In the genomic region with DNA sequence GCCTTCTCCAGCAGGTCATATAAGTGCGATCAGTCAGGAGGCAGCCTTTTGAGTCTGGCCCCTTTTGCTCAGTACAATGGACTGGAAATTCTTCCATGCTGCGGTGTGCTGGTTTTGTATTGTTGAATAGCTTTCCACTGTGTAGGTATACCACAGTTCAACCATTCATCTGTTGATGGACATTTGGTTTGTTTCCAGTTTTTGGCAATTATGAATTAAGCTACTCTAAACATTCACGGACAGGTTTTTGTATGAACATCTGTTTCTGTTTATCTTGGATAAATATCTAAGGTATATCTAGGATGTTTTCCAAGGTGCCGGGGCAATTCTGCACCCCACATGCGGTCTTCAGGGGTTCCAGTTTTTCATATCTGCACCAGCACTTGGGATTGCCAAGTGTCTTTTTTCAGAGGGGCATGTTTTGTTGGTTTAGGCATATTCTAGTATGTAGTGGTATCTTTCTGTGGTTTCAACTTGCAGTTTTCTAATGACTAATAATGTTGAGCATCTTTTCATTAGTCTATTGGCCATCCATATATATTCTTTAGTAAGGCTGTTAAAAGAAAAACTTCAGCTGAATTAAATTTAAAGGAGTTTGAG, we compare ENCODE assay signal across 15 cellular contexts.
DNase-seq lines count a peak whose midpoint lies in the region; TF ChIP-seq lines count a peak whose summit lies in the region.
"Had no signal": no experiment of that assay in that cellular context is flagged by ENCODE, and none has a peak within 500 bp of the region (broad histone marks: within the 10 kb centered on the region; RNA-seq: fewer than 3 reads in every experiment).

No MANE protein-coding gene starts in this region.

- intact Hi-C loops in mammary epithelial cell (cut with micrococcal nuclease), result no loop called here
- intact Hi-C loops in MCF 10A (cut with micrococcal nuclease), result no loop called here

- no peak overlapping the region for H2AK5ac ChIP-seq in neuronal stem cell (ENCODE audit: low read depth, low read length)

- no peaks in the 10 kb centered on the region for H3K36me3 Mint-ChIP-seq in MCF 10A (ENCODE audit: insufficient read depth, unreplicated experiment)
- H3K36me3 Mint-ChIP-seq: CD4-positive, CD25-positive, alpha-beta regulatory T cell had no signal

- no peak overlapping the region for H2BK5ac ChIP-seq in neuronal stem cell (ENCODE audit: low read length)

- no TSS peak for BruUV-seq in mammary epithelial cell (replicated peaks; lab: Mats Ljungman, UMichigan)
- BruUV-seq in MCF 10A (replicated peaks; lab: Mats Ljungman, UMichigan), result no TSS peak

- no peaks in the 10 kb centered on the region for H3K27me3 Mint-ChIP-seq in MCF 10A (ENCODE audit: insufficient read depth, unreplicated experiment)

- POLR2A ChIA-PET in MCF 10A (lab: Yijun Ruan, JAX), result no interaction called here

- H4K91ac ChIP-seq in neuronal stem cell (ENCODE audit: low read depth, low read length, poor library complexity), result no peak overlapping the region

- H3K27me3 ChIP-seq in mammary epithelial cell (ENCODE audit: insufficient read depth, low read length) (no peaks in the 10 kb centered on the region), neuronal stem cell (ENCODE audit: control insufficient read depth in 3 of 3, insufficient read depth in 3 of 3, low read depth in 1 of 3, low read length in 3 of 3) (no peaks in the 10 kb centered on the region)
- H3K27me3 ChIP-seq: BLaER1 treated with 17β-estradiol and CSF1 and Interleukin-3, amounts not matched to agents 10 nM and 100 nM had no signal

- H2BK15ac ChIP-seq in neuronal stem cell (ENCODE audit: low read length), result no peak overlapping the region

- H4K20me1 ChIP-seq in mammary epithelial cell (ENCODE audit: insufficient read depth, low read length), result no peaks in the 10 kb centered on the region
- H4K20me1 ChIP-seq: BLaER1 treated with 17β-estradiol and CSF1 and Interleukin-3, amounts not matched to agents 10 nM and 100 nM had no signal

- dilution Hi-C loops in mammary epithelial cell (cut with HindIII; ENCODE audit: low sequenced_read_pairs), result no loop called here

- H2BK12ac ChIP-seq in neuronal stem cell (ENCODE audit: low read length), result no peak overlapping the region

- peak; percentile 27 for DNase-seq in mammary epithelial cell
- DNase-seq in MCF 10A (ENCODE audit: unreplicated experiment), result no peak
- peak; percentile 31 for DNase-seq in M059J (ENCODE audit: low read depth)
- peak; percentile 59 for DNase-seq in astrocyte of the spinal cord (ENCODE audit: low read depth, low spot score)
- no peak for DNase-seq in OCI-M1 (lab: John Stamatoyannopoulos, UW)
- no peak for DNase-seq in NCI-H1105 (lab: John Stamatoyannopoulos, UW)
- DNase-seq in neuronal stem cell (ENCODE audit: low spot score), result no peak
- DNase-seq: ACHN; CD4-positive, CD25-positive, alpha-beta regulatory T cell; DMS79; EL; GOT3 had no signal

- 40% methylated on average over 5 of the region's 5 CpGs for WGBS in mammary epithelial cell (ENCODE audit: low coverage, missing lambda C conversion rate)
- no CpG with 5 or more reads among the region's 5 CpGs for WGBS in neuronal stem cell (ENCODE audit: extremely low coverage in 2 of 2, insufficient read length in 2 of 2, insufficient replicate concordance in 1 of 2), 2 donors

- H3K9ac ChIP-seq in mammary epithelial cell (ENCODE audit: insufficient read depth, low read length) (no peak overlapping the region), neuronal stem cell (ENCODE audit: low read depth, low read length, poor library complexity) (no peak overlapping the region)
- H3K9ac ChIP-seq: BLaER1 treated with 17β-estradiol and CSF1 and Interleukin-3, amounts not matched to agents 10 nM and 100 nM had no signal

- H2BK120ac ChIP-seq in neuronal stem cell (ENCODE audit: low read depth, low read length), result no peak overlapping the region

- no peak overlapping the region for H3K23ac ChIP-seq in neuronal stem cell (ENCODE audit: low read depth, low read length, poor library complexity)

- no peaks in the 10 kb centered on the region for H3K9me3 ChIP-seq in mammary epithelial cell (replicated peaks; ENCODE audit: insufficient read depth, low read length)
- H3K9me3 ChIP-seq in neuronal stem cell (replicated peaks in 1 of 2; ENCODE audit: control insufficient read depth in 2 of 2, insufficient read depth in 1 of 2, low read depth in 1 of 2, low read length in 2 of 2), result no peaks in the 10 kb centered on the region
- H3K9me3 ChIP-seq: HAP-1 had no signal

- H3K27ac ChIP-seq in mammary epithelial cell (ENCODE audit: insufficient read depth, low read depth, low read length) (no peak overlapping the region), neuronal stem cell (replicated peaks; ENCODE audit: low read length) (no peak overlapping the region)
- H3K27ac ChIP-seq: BLaER1 treated with 17β-estradiol and CSF1 and Interleukin-3, amounts not matched to agents 10 nM and 100 nM had no signal

- no peaks in the 10 kb centered on the region for H3K79me2 ChIP-seq in mammary epithelial cell (ENCODE audit: insufficient read depth, low read length)

- H2AFZ ChIP-seq in mammary epithelial cell (ENCODE audit: low read depth, low read length) (no peak overlapping the region), neuronal stem cell (ENCODE audit: low read length) (no peak overlapping the region)

- H3K4me3 ChIP-seq in mammary epithelial cell (replicated peaks in 1 of 3; ENCODE audit: insufficient read depth in 1 of 3, low read depth in 2 of 3, low read length in 3 of 3) (no peak overlapping the region), astrocyte of the spinal cord (ENCODE audit: low read depth, low read length) (no peak overlapping the region), neuronal stem cell (ENCODE audit: low read length in 2 of 2) (no peak overlapping the region)
- H3K4me3 ChIP-seq: BLaER1 treated with 17β-estradiol and CSF1 and Interleukin-3, amounts not matched to agents 10 nM and 100 nM; HAP-1; K562 had no signal

- TF ChIP-seq CTCF in mammary epithelial cell (conservative IDR thresholded peaks at IDR 0.05 in 1 of 2, IDR thresholded peaks at IDR 0.05 in 1 of 2; ENCODE audit: extremely low read depth in 1 of 2, insufficient read depth in 1 of 2, low read depth in 1 of 2, low read length in 2 of 2) (no peak), MCF 10A (IDR thresholded peaks at IDR 0.05; ENCODE audit: unreplicated experiment) (no peak), astrocyte of the spinal cord (IDR thresholded peaks at IDR 0.05; ENCODE audit: low read depth, low read length) (no peak)

- CTCF ChIA-PET in mammary epithelial cell (lab: Charles Lee; ENCODE audit: low non-redundant PET), result no interaction called here
- CTCF ChIA-PET in MCF 10A (lab: Yijun Ruan, JAX), result interaction anchor here (0.6 to 1.0 kb wide), 3 partner anchors 61 to 321 kb away, joined by 3 to 4 read pairs (median 3); no protein-coding TSS in a partner anchor

- no peaks in the 10 kb centered on the region for H3K79me1 ChIP-seq in neuronal stem cell (ENCODE audit: low read depth, low read length)

- H3K4me2 ChIP-seq in mammary epithelial cell (ENCODE audit: insufficient read depth, low read depth, low read length) (peak overlapping the region; percentile 18), neuronal stem cell (ENCODE audit: insufficient read depth, low read length, poor library complexity, severe bottlenecking) (no peak overlapping the region)
- H3K4me2 ChIP-seq: BLaER1 treated with 17β-estradiol and CSF1 and Interleukin-3, amounts not matched to agents 10 nM and 100 nM had no signal

- H3K4me1 ChIP-seq in mammary epithelial cell (ENCODE audit: insufficient read depth, low read length) (peaks cover 19% of the 10 kb centered on the region), neuronal stem cell (ENCODE audit: control insufficient read depth in 2 of 2, insufficient read depth in 1 of 2, low read depth in 1 of 2, low read length in 2 of 2) (peaks cover 0 to 8% of the 10 kb centered on the region in 2 donors)
- H3K4me1 ChIP-seq: BLaER1 treated with 17β-estradiol and CSF1 and Interleukin-3, amounts not matched to agents 10 nM and 100 nM had no signal

- H3K14ac ChIP-seq in neuronal stem cell (ENCODE audit: low read length), result no peak overlapping the region

- H3K4me1 Mint-ChIP-seq in MCF 10A (ENCODE audit: insufficient read depth, unreplicated experiment), result peaks cover 8% of the 10 kb centered on the region
- H3K4me1 Mint-ChIP-seq: CD4-positive, CD25-positive, alpha-beta regulatory T cell had no signal

- no peaks in the 10 kb centered on the region for H3K9me3 Mint-ChIP-seq in MCF 10A (ENCODE audit: unreplicated experiment)

- no peak overlapping the region for H4K8ac ChIP-seq in neuronal stem cell (ENCODE audit: low read depth, low read length)

- H3K36me3 ChIP-seq in mammary epithelial cell (ENCODE audit: insufficient read depth, low read length) (no peaks in the 10 kb centered on the region), neuronal stem cell (replicated peaks in 1 of 2; ENCODE audit: control insufficient read depth in 2 of 2, insufficient read depth in 2 of 2, low read length in 2 of 2) (no peaks in the 10 kb centered on the region)
- H3K36me3 ChIP-seq: BLaER1 treated with 17β-estradiol and CSF1 and Interleukin-3, amounts not matched to agents 10 nM and 100 nM; HAP-1 had no signal

- H3K4ac ChIP-seq in neuronal stem cell (ENCODE audit: low read length), result no peak overlapping the region

- H3K4me3 Mint-ChIP-seq in MCF 10A (ENCODE audit: unreplicated experiment), result no peak overlapping the region
- H3K4me3 Mint-ChIP-seq: CD4-positive, CD25-positive, alpha-beta regulatory T cell had no signal

- in situ Hi-C loops in mammary epithelial cell (cut with MboI; ENCODE audit: low sequenced_read_pairs in 2 of 2), result no loop called here
- in situ Hi-C loops in astrocyte of the spinal cord (cut with HindIII; ENCODE audit: low sequenced_read_pairs), result no loop called here

- H3K27ac Mint-ChIP-seq in MCF 10A (ENCODE audit: low read depth, unreplicated experiment), result no peak overlapping the region

- H3K18ac ChIP-seq in neuronal stem cell (ENCODE audit: low read length), result no peak overlapping the region

Comparison
In these comparisons a context has a peak if more than half of its experiments do, and no peak if none do; other contexts are left out.
1. DNase-seq: peak in mammary epithelial cell (single experiment), M059J (single experiment) and astrocyte of the spinal cord (single experiment); none in MCF 10A (single experiment), OCI-M1 (single experiment), NCI-H1105 (single experiment) and neuronal stem cell (single experiment).